18 cellular contexts compared by ENCODE assay signal in genomic region chr9:136124976-136125692, GRCh38. TPM values are rescaled to one million over a fixed set of nuclear protein-coding genes. Genes with fewer than 3 reads are reported as not detected.
DNase-seq lines count a peak whose midpoint lies in the region; ATAC-seq, FAIRE-seq and TF ChIP-seq lines count a peak whose summit lies in the region.
"Had no signal": no experiment of that assay in that cellular context is flagged by ENCODE, and none has a peak within 500 bp of the region (broad histone marks: within the 10 kb centered on the region; RNA-seq: fewer than 3 reads in every experiment).

No MANE protein-coding gene starts in this region.

- DNase-seq in AG04450 (ENCODE audit: low read depth, low spot score) (no peak), K562 (ENCODE audit: extremely low read depth in 1 of 4, low spot score in 3 of 4) (no peak), glutamatergic neuron (no peak), urothelium cell line (ENCODE audit: low spot score) (no peak), NCI-H2171 (lab: John Stamatoyannopoulos, UW) (no peak)
- no peak for DNase-seq in activated CD8-positive, alpha-beta memory T cell treated with anti-CD3 and anti-CD28 coated beads, Interleukin-2, amount 10 ng/mL, durations not matched to agents 7 days and 5 days
- DNase-seq in effector memory CD4-positive, alpha-beta T cell: no peak
- DNase-seq: 8988T; CD8-positive, alpha-beta T cell; GDM1; H7 had no signal

- no peaks in the 10 kb centered on the region for H3K36me3 Mint-ChIP-seq in glutamatergic neuron (ENCODE audit: unreplicated experiment)
- H3K36me3 Mint-ChIP-seq in activated CD8-positive, alpha-beta memory T cell treated with anti-CD3 and anti-CD28 coated beads, Interleukin-2, amount 10 ng/mL, durations not matched to agents 7 days and 5 days: no peaks in the 10 kb centered on the region
- H3K36me3 Mint-ChIP-seq: CD8-positive, alpha-beta T cell had no signal

- no peak overlapping the region for H3K27ac Mint-ChIP-seq in glutamatergic neuron (ENCODE audit: unreplicated experiment)
- no peak overlapping the region for H3K27ac Mint-ChIP-seq in activated CD8-positive, alpha-beta memory T cell treated with anti-CD3 and anti-CD28 coated beads, Interleukin-2, amount 10 ng/mL, durations not matched to agents 7 days and 5 days
- H3K27ac Mint-ChIP-seq: B cell; CD8-positive, alpha-beta T cell; GM23338 had no signal

- H3K4me3 ChIP-seq in AG04450 (ENCODE audit: low read depth, low read length) (no peak overlapping the region), K562 (no peak overlapping the region)
- no peak overlapping the region for H3K4me3 ChIP-seq in effector memory CD4-positive, alpha-beta T cell (ENCODE audit: insufficient read depth, low read depth, low read length, poor library complexity, severe bottlenecking)
- H3K4me3 ChIP-seq: BLaER1 treated with 17β-estradiol and CSF1 and Interleukin-3, amounts not matched to agents 10 nM and 100 nM; GM23338 had no signal

- H3K4me1 Mint-ChIP-seq in glutamatergic neuron (ENCODE audit: low read depth, unreplicated experiment): no peaks in the 10 kb centered on the region
- peaks cover 5% of the 10 kb centered on the region for H3K4me1 Mint-ChIP-seq in activated CD8-positive, alpha-beta memory T cell treated with anti-CD3 and anti-CD28 coated beads, Interleukin-2, amount 10 ng/mL, durations not matched to agents 7 days and 5 days
- H3K4me1 Mint-ChIP-seq: GM23338 had no signal

- H2AFZ ChIP-seq in K562 (ENCODE audit: low read depth, low read length): no peak overlapping the region
- H2AFZ ChIP-seq: GM23338 had no signal

- no peak for TF ChIP-seq RAD21 in K562 (CRISPR knock-in tag; conservative IDR thresholded peaks at IDR 0.05 in 1 of 2, IDR thresholded peaks at IDR 0.05 in 1 of 2)

- H3K27me3 ChIP-seq in AG04450 (ENCODE audit: control insufficient read depth, insufficient read depth, low read length): peaks cover 44% of the 10 kb centered on the region
- H3K27me3 ChIP-seq in K562 (ENCODE audit: control insufficient read depth in 2 of 2, insufficient read depth in 2 of 2, low read length in 2 of 2): peaks cover 35 to 55% of the 10 kb centered on the region in 2 experiments
- no peaks in the 10 kb centered on the region for H3K27me3 ChIP-seq in effector memory CD4-positive, alpha-beta T cell (replicated peaks; ENCODE audit: control insufficient read depth, insufficient read depth, low read length, poor library complexity, severe bottlenecking)

- POLR2A ChIA-PET in AG04450 (lab: Yijun Ruan, JAX): no interaction called here
- POLR2A ChIA-PET in K562 (lab: Yijun Ruan, JAX): no interaction called here

- BruUV-seq in K562 (replicated peaks; lab: Mats Ljungman, UMichigan): no TSS peak

- FAIRE-seq in K562 (lab: Jason Lieb, UNC) (peak; percentile 71), urothelium cell line (lab: Jason Lieb, UNC) (peak; percentile 84)
- FAIRE-seq: D721Med, GM12892, GM18507 had no signal

- H3K27me3 Mint-ChIP-seq in glutamatergic neuron (ENCODE audit: unreplicated experiment): peaks cover 13% of the 10 kb centered on the region
- peaks cover under 1% of the 10 kb centered on the region for H3K27me3 Mint-ChIP-seq in activated CD8-positive, alpha-beta memory T cell treated with anti-CD3 and anti-CD28 coated beads, Interleukin-2, amount 10 ng/mL, durations not matched to agents 7 days and 5 days

- in situ Hi-C loops in K562 (cut with MboI): loop anchor here (5.0 kb wide), 1 partner anchor 323 kb away; no protein-coding TSS in a partner anchor

- no peak for TF ChIP-seq EP300 in K562 (IDR thresholded peaks at IDR 0.05; ENCODE audit: low read length)

- intact Hi-C loops in K562 (cut with micrococcal nuclease): loop anchor here (5.0 to 10.0 kb wide), 3 partner anchors 260 to 523 kb away; no protein-coding TSS in a partner anchor

- ATAC-seq in K562: no peak
- no peak for ATAC-seq in activated CD8-positive, alpha-beta memory T cell treated with anti-CD3 and anti-CD28 coated beads, Interleukin-2, amount 10 ng/mL, durations not matched to agents 7 days and 5 days
- ATAC-seq: CD8-positive, alpha-beta T cell; GM23338; HCT116 had no signal

- H3K9ac ChIP-seq in K562 (ENCODE audit: insufficient read depth in 1 of 2, low read depth in 2 of 2, low read length in 2 of 2): no peak overlapping the region
- H3K9ac ChIP-seq: BLaER1 treated with 17β-estradiol and CSF1 and Interleukin-3, amounts not matched to agents 10 nM and 100 nM had no signal

- no peaks in the 10 kb centered on the region for H3K79me2 ChIP-seq in K562 (ENCODE audit: control insufficient read depth, insufficient read depth, low read length)

- H3K27ac ChIP-seq in AG04450 (ENCODE audit: low read depth, low read length): peak overlapping the region; percentile 21
- no peak overlapping the region for H3K27ac ChIP-seq in K562 (ENCODE audit: extremely low read depth, low read depth, low read length)
- no peak overlapping the region for H3K27ac ChIP-seq in effector memory CD4-positive, alpha-beta T cell (ENCODE audit: insufficient read depth, low read length, poor library complexity, severe bottlenecking)
- H3K27ac ChIP-seq: BLaER1 treated with 17β-estradiol and CSF1 and Interleukin-3, amounts not matched to agents 10 nM and 100 nM had no signal

- WGBS in K562 (ENCODE audit: insufficient coverage, low coverage, missing lambda C conversion rate): 0% methylated on average over 2 of the region's 2 CpGs

- peaks cover 4 to 28% of the 10 kb centered on the region in 2 experiments; a peak in 4 of 5 replicates for H3K4me1 ChIP-seq in K562 (replicated peaks in 1 of 2; ENCODE audit: control insufficient read depth in 2 of 2, insufficient read depth in 2 of 2, low read length in 2 of 2)
- H3K4me1 ChIP-seq in effector memory CD4-positive, alpha-beta T cell (ENCODE audit: control insufficient read depth, insufficient read depth, low read length, poor library complexity, severe bottlenecking): peaks cover 6% of the 10 kb centered on the region

- H3K9me3 Mint-ChIP-seq in glutamatergic neuron (ENCODE audit: unreplicated experiment): peaks cover 2% of the 10 kb centered on the region
- peaks cover 5% of the 10 kb centered on the region for H3K9me3 Mint-ChIP-seq in activated CD8-positive, alpha-beta memory T cell treated with anti-CD3 and anti-CD28 coated beads, Interleukin-2, amount 10 ng/mL, durations not matched to agents 7 days and 5 days (ENCODE audit: low read depth)
- H3K9me3 Mint-ChIP-seq: CD8-positive, alpha-beta T cell; GM23338 had no signal

- H4K20me1 ChIP-seq in K562 (replicated peaks; ENCODE audit: control insufficient read depth, insufficient read depth, low read length): peaks cover 6% of the 10 kb centered on the region; the same call in 1 of the 2 replicates

- TF ChIP-seq CTCF in AG04450 (IDR thresholded peaks at IDR 0.05; ENCODE audit: low read depth, low read length) (no peak), K562 (IDR thresholded peaks at IDR 0.05 in 2 of 3, conservative IDR thresholded peaks at IDR 0.05 in 1 of 3; ENCODE audit: insufficient read depth in 2 of 3, low read depth in 1 of 3, low read length in 3 of 3) (no peak), glutamatergic neuron (IDR thresholded peaks at IDR 0.05; ENCODE audit: partially characterized antibody, unreplicated experiment) (no peak)

- no peak for TF ChIP-seq POLR2A in K562 (conservative IDR thresholded peaks at IDR 0.05)

- H3K9me3 ChIP-seq in AG04450 (ENCODE audit: control insufficient read depth, insufficient read depth, low read length) (0 out of 2 replicates have a peak, but pooled peaks cover 3% of the 10 kb centered on the region), K562 (replicated peaks; ENCODE audit: control insufficient read depth, insufficient read depth, low read depth, low read length) (no peaks in the 10 kb centered on the region; the same call in 1 of the 2 replicates)
- H3K9me3 ChIP-seq in effector memory CD4-positive, alpha-beta T cell (ENCODE audit: control insufficient read depth, low read length): no peaks in the 10 kb centered on the region

- CTCF ChIA-PET in AG04450 (lab: Charles Lee) (interaction anchor here (0.6 to 4.2 kb wide), 2 partner anchors 35 to 42 kb away, joined by 6 to 33 read pairs; no protein-coding TSS in a partner anchor), K562 (lab: Yijun Ruan, JAX; ENCODE audit: low intra/inter-chr PET ratio) (interaction anchor here (0.7 to 3.7 kb wide), 3 partner anchors 36 to 761 kb away, joined by 3 to 44 read pairs (median 5); no protein-coding TSS in a partner anchor)
- CTCF ChIA-PET in activated CD8-positive, alpha-beta memory T cell treated with anti-CD3 and anti-CD28 coated beads, Interleukin-2, amount 10 ng/mL, durations not matched to agents 7 days and 5 days (lab: Charles Lee): interaction anchor here (1.0 to 5.9 kb wide), 2 partner anchors 13 to 157 kb away, joined by 3 to 76 read pairs; no protein-coding TSS in a partner anchor

- H3K36me3 ChIP-seq in K562 (ENCODE audit: control insufficient read depth, insufficient read depth, low read length): no peaks in the 10 kb centered on the region
- no peaks in the 10 kb centered on the region for H3K36me3 ChIP-seq in effector memory CD4-positive, alpha-beta T cell (ENCODE audit: control insufficient read depth, insufficient read depth, low read length)
- H3K36me3 ChIP-seq: BLaER1 treated with 17β-estradiol and CSF1 and Interleukin-3, amounts not matched to agents 10 nM and 100 nM had no signal

- no peaks in the 10 kb centered on the region for H3K9me1 ChIP-seq in K562 (ENCODE audit: control insufficient read depth, insufficient read depth, low read length)

- no peak overlapping the region for H3K4me2 ChIP-seq in K562 (ENCODE audit: insufficient read depth, low read length)
- H3K4me2 ChIP-seq: BLaER1 treated with 17β-estradiol and CSF1 and Interleukin-3, amounts not matched to agents 10 nM and 100 nM; GM23338 had no signal

- H3K4me3 Mint-ChIP-seq in glutamatergic neuron (ENCODE audit: unreplicated experiment): peak overlapping the region; percentile 15
- no peak overlapping the region for H3K4me3 Mint-ChIP-seq in activated CD8-positive, alpha-beta memory T cell treated with anti-CD3 and anti-CD28 coated beads, Interleukin-2, amount 10 ng/mL, durations not matched to agents 7 days and 5 days
- H3K4me3 Mint-ChIP-seq: B cell; CD8-positive, alpha-beta T cell; GM23338 had no signal

RNA-seq across cellular contexts. Expression of gene TMEM250, which starts 6.5 kb away (rescaled TPM):
- polyA plus RNA-seq in AG04450 (2011; rRNA removed) (8.8 and 12.7 TPM in 2 replicates), K562 (2011; rRNA removed) (11.5 and 12.2 TPM in 2 replicates), K562 (2014; fragmentation: Illumina TruSeq; extraction: Trizol) (9.8 and 16.8 TPM in 2 replicates), K562 (2014; fragmentation: Nextera tagmentation; extraction: Ambion mirVana) (under 1 TPM; 0.32 to 0.64 TPM), K562 (2014; rRNA removed) (25.1 and 28.0 TPM in 2 replicates)
- polyA minus RNA-seq in AG04450 (2011; rRNA and poly(A)+ RNA removed): 10.6 and 12.1 TPM in 2 replicates
- total RNA-seq in K562 (2011; cell fraction: chromatin; rRNA removed; ENCODE audit: low replicate concordance): 9.3 and 37.6 TPM in 2 replicates
- 42.5 and 42.8 TPM in 2 replicates for total RNA-seq in K562 (2011; cell fraction: nucleolus; rRNA removed)
- 19.5 and 20.3 TPM in 2 replicates for total RNA-seq in K562 (2011; cell fraction: nucleoplasm; rRNA removed)
- total RNA-seq in K562 (2014; rRNA removed) (44.6 and 51.3 TPM in 2 replicates), K562 (2014; rRNA removed; fragmentation: Illumina TruSeq; extraction: Trizol) (6.2 and 6.7 TPM in 2 replicates), K562 (2015; rRNA removed; fragmentation: Illumina TruSeq; extraction: Trizol) (21.6 and 23.3 TPM in 2 replicates), K562 (2021) (40.6 and 43.1 TPM in 2 replicates), glutamatergic neuron (ENCODE audit: unreplicated experiment) (16.0 TPM)
- polyA plus RNA-seq in K562 (2011; cell fraction: cytosol; rRNA removed): 15.5 and 50.0 TPM in 2 replicates
- 27.4 and 47.1 TPM in 2 replicates for polyA plus RNA-seq in K562 (2011; cell fraction: nucleus; rRNA removed)
- 27.5 and 33.5 TPM in 2 replicates for polyA plus RNA-seq in K562 (2012)
- polyA minus RNA-seq in K562 (2011; rRNA and poly(A)+ RNA removed): 4.9 and 9.2 TPM in 2 replicates
- 18.4 and 21.8 TPM in 2 replicates for polyA minus RNA-seq in K562 (2011; cell fraction: cytosol; rRNA and poly(A)+ RNA removed)
- 18.7 and 25.0 TPM in 2 replicates for polyA minus RNA-seq in K562 (2011; cell fraction: nucleus; rRNA and poly(A)+ RNA removed)
- total RNA-seq in activated CD8-positive, alpha-beta memory T cell treated with anti-CD3 and anti-CD28 coated beads, Interleukin-2, amount 10 ng/mL, durations not matched to agents 7 days and 5 days: 10 to 100 TPM; 42.5 to 44.5 TPM

RNA-seq across cellular contexts. Expression of gene NACC2, which starts 30.0 kb away (rescaled TPM):
- polyA plus RNA-seq in AG04450 (2011; rRNA removed) (11.7 and 12.2 TPM in 2 replicates), K562 (2011; rRNA removed) (5.6 TPM in 2 replicates), K562 (2014; fragmentation: Illumina TruSeq; extraction: Trizol) (5.2 and 8.0 TPM in 2 replicates), K562 (2014; fragmentation: Nextera tagmentation; extraction: Ambion mirVana) (under 1 TPM; 0.70 to 0.73 TPM), K562 (2014; rRNA removed) (11.7 and 12.5 TPM in 2 replicates)
- polyA minus RNA-seq in AG04450 (2011; rRNA and poly(A)+ RNA removed): 12.9 and 14.1 TPM in 2 replicates
- total RNA-seq in K562 (2011; cell fraction: chromatin; rRNA removed; ENCODE audit: low replicate concordance): 15.2 and 27.2 TPM in 2 replicates
- total RNA-seq in K562 (2011; cell fraction: nucleolus; rRNA removed): 17.0 and 18.7 TPM in 2 replicates
- total RNA-seq in K562 (2011; cell fraction: nucleoplasm; rRNA removed): 10.7 and 13.6 TPM in 2 replicates
- total RNA-seq in K562 (2014; rRNA removed) (16.6 and 21.1 TPM in 2 replicates), K562 (2014; rRNA removed; fragmentation: Illumina TruSeq; extraction: Trizol) (4.4 and 4.8 TPM in 2 replicates), K562 (2015; rRNA removed; fragmentation: Illumina TruSeq; extraction: Trizol) (9.9 and 10.1 TPM in 2 replicates), K562 (2021) (22.2 and 25.1 TPM in 2 replicates), glutamatergic neuron (ENCODE audit: unreplicated experiment) (3.9 TPM)
- polyA plus RNA-seq in K562 (2011; cell fraction: cytosol; rRNA removed): 7.2 and 16.2 TPM in 2 replicates
- polyA plus RNA-seq in K562 (2011; cell fraction: nucleus; rRNA removed): 14.6 and 26.1 TPM in 2 replicates
- 9.1 and 10.5 TPM in 2 replicates for polyA plus RNA-seq in K562 (2012)
- polyA minus RNA-seq in K562 (2011; rRNA and poly(A)+ RNA removed): 5.4 and 11.8 TPM in 2 replicates
- polyA minus RNA-seq in K562 (2011; cell fraction: cytosol; rRNA and poly(A)+ RNA removed): 12.6 and 13.9 TPM in 2 replicates
- 5.9 and 6.5 TPM in 2 replicates for polyA minus RNA-seq in K562 (2011; cell fraction: nucleus; rRNA and poly(A)+ RNA removed)
- total RNA-seq in activated CD8-positive, alpha-beta memory T cell treated with anti-CD3 and anti-CD28 coated beads, Interleukin-2, amount 10 ng/mL, durations not matched to agents 7 days and 5 days: 1 to 10 TPM; 6.3 to 9.7 TPM
